ENCODE assay signal across 20 cellular contexts in the genomic region with DNA sequence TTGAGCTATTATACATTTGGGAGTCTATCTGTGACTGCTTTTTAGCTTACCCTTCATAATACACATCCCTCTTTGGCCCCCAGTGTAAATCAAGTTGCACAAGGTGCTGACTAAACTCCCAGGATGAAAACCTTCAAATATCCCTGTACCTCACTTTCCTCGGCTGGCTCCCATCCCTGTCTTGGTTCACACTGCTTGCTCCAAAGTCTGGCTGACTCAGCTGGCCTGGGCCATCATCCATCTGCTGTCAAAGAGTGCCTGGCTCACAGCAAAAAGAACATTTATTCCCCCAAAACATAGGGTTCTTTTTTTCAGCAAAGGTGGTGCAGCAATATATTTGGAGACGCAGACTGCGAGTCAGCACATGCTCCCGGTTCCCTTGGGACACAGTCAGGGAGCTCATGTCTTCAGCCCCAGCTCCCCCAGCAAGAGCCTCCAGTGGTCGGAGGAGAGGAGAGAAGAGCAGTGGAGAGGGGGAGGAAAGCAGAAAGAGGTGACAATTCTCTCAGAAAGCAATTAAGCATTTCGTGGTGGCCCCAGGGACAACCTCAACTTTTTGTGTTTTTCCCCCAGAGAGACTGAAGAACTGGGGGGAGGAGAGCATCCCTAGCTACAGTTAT. TPM values are rescaled to one million over a fixed set of nuclear protein-coding genes. Genes with fewer than 3 reads are reported as not detected.
A peak's percentile ranks its signal among the peaks of the same experiment; 100 is the strongest.
DNase-seq lines count a peak whose midpoint lies in the region; ATAC-seq and TF ChIP-seq lines count a peak whose summit lies in the region.
"Had no signal": no experiment of that assay in that cellular context is flagged by ENCODE, and none has a peak within 500 bp of the region (broad histone marks: within the 10 kb centered on the region; RNA-seq: fewer than 3 reads in every experiment).

No MANE protein-coding gene starts in this region.

- H3K79me2 ChIP-seq in hepatocyte, result no peaks in the 10 kb centered on the region

- no peak overlapping the region for H3K4me2 ChIP-seq in hepatocyte
- H3K4me2 ChIP-seq: smooth muscle cell had no signal

- H3K27me3 ChIP-seq in psoas muscle (ENCODE audit: insufficient read depth in 3 of 3, low read length in 2 of 3), result no peaks in the 10 kb centered on the region
- H3K27me3 ChIP-seq in hepatocyte, result no peaks in the 10 kb centered on the region
- H3K27me3 ChIP-seq: upper lobe of left lung had no signal

- H3K27ac ChIP-seq in HEK293 (ENCODE audit: extremely low read depth, low read depth, low read length) (no peak overlapping the region), RWPE1 (peak overlapping the region; percentile 66), psoas muscle (peak overlapping the region; percentile 93), hepatocyte (no peak overlapping the region)
- H3K27ac ChIP-seq: foreskin keratinocyte, upper lobe of left lung had no signal

- DNase-seq in RWPE1 (ENCODE audit: low spot score), result no peak
- peak; percentile 77 for DNase-seq in fibroblast of mammary gland (ENCODE audit: low read depth)
- peak in 1 of 2 donors; percentile 62 for DNase-seq in psoas muscle
- no peak for DNase-seq in NCI-H2029 treated with DMSO at 0.1 percent for 48 hours (lab: John Stamatoyannopoulos, UW)
- no peak for DNase-seq in activated CD4-positive, CD25-positive, alpha-beta regulatory T cell treated with anti-CD3 and anti-CD28 coated beads, Interleukin-2, amount 50 U/mL, for 72 hours
- no peak for DNase-seq in hepatocyte (ENCODE audit: low spot score)
- DNase-seq: activated CD4-positive, alpha-beta T cell treated with anti-CD3 and anti-CD28 coated beads for 36 hours; activated CD8-positive, alpha-beta memory T cell treated with anti-CD3 and anti-CD28 coated beads, Interleukin-2, amount 10 ng/mL, durations not matched to agents 7 days and 5 days; DND-41; foreskin keratinocyte; MV-4-11; stimulated activated CD4-positive, alpha-beta T cell treated with anti-CD3 and anti-CD28 coated beads, Interleukin-2, amount 100 ng/mL, for 48 hours; stimulated activated naive CD8-positive, alpha-beta T cell treated with anti-CD3 and anti-CD28 coated beads, Interleukin-15, amount 100 ng/mL, for 72 hours; SW 1271; upper lobe of left lung had no signal

- no peak overlapping the region for H2AFZ ChIP-seq in hepatocyte

- no peak for TF ChIP-seq CTCF in HEK293 (tag by site-specific recombination; IDR thresholded peaks at IDR 0.05)
- no peak for TF ChIP-seq CTCF in RWPE1 (conservative IDR thresholded peaks at IDR 0.05; ENCODE audit: low read depth)
- no peak for TF ChIP-seq CTCF in fibroblast of mammary gland (conservative IDR thresholded peaks at IDR 0.05; ENCODE audit: control insufficient read depth, insufficient read depth, low read depth, low read length)
- no peak for TF ChIP-seq CTCF in psoas muscle (IDR thresholded peaks at IDR 0.05)
- no peak for TF ChIP-seq CTCF in hepatocyte (IDR thresholded peaks at IDR 0.05; ENCODE audit: poor library complexity)

- H3K9me3 ChIP-seq in HEK293 (ENCODE audit: control insufficient read depth, insufficient read depth, low read depth, low read length) (no peaks in the 10 kb centered on the region), psoas muscle (no peaks in the 10 kb centered on the region), hepatocyte (ENCODE audit: low read depth) (no peaks in the 10 kb centered on the region)
- H3K9me3 ChIP-seq: upper lobe of left lung had no signal

- ATAC-seq in psoas muscle, result peak in 2 of 4 donors; percentile 38 to 46
- ATAC-seq: activated CD4-positive, alpha-beta T cell treated with anti-CD3 and anti-CD28 coated beads for 36 hours; activated CD8-positive, alpha-beta memory T cell treated with anti-CD3 and anti-CD28 coated beads, Interleukin-2, amount 10 ng/mL, durations not matched to agents 7 days and 5 days; foreskin keratinocyte; stimulated activated naive CD8-positive, alpha-beta T cell treated with anti-CD3 and anti-CD28 coated beads, Interleukin-15, amount 100 ng/mL, for 72 hours had no signal

- intact Hi-C loops in psoas muscle (cut with DNase I), result loop anchor here in 1 of 2 donors (5.0 kb wide), 1 partner anchor 34 kb away; no protein-coding TSS in a partner anchor

- H4K20me1 ChIP-seq in hepatocyte (ENCODE audit: insufficient read depth, poor library complexity, severe bottlenecking), result no peaks in the 10 kb centered on the region

- 46 to 62% (median 51%) methylated on average over 6 of the region's 6 CpGs for WGBS in psoas muscle, 3 donors
- WGBS in hepatocyte (ENCODE audit: low lambda C conversion rate, missing lambda C conversion rate), result 79% methylated on average over 6 of the region's 6 CpGs

- H3K9me2 ChIP-seq in hepatocyte (replicated peaks; ENCODE audit: insufficient read depth), result no peaks in the 10 kb centered on the region

- CTCF ChIA-PET in HEK293 (lab: Yijun Ruan, JAX), result interaction anchor here (1.2 to 5.0 kb wide), 6 partner anchors 14 to 100 kb away, joined by 3 to 34 read pairs (median 19); partner anchors contain the start of gene GPR142
- CTCF ChIA-PET in RWPE1 (lab: Yijun Ruan, JAX), result interaction anchor here (0.7 kb wide), 1 partner anchor 19 kb away, joined by 3 read pairs; no protein-coding TSS in a partner anchor

- H3K4me1 ChIP-seq in HEK293 (ENCODE audit: control insufficient read depth, insufficient read depth, low read length) (no peaks in the 10 kb centered on the region), psoas muscle (peaks cover 49% of the 10 kb centered on the region), hepatocyte (ENCODE audit: insufficient read depth) (peaks cover 10% of the 10 kb centered on the region)
- H3K4me1 ChIP-seq: foreskin keratinocyte, upper lobe of left lung had no signal

- no peak overlapping the region for H3K4me3 ChIP-seq in HEK293 (ENCODE audit: low read depth, low read length)
- H3K4me3 ChIP-seq in fibroblast of mammary gland (ENCODE audit: control insufficient read depth, low read depth, low read length), result no peak overlapping the region
- no peak overlapping the region for H3K4me3 ChIP-seq in psoas muscle
- H3K4me3 ChIP-seq in hepatocyte, result no peak overlapping the region
- H3K4me3 ChIP-seq: smooth muscle cell, upper lobe of left lung had no signal

- POLR2A ChIA-PET in HEK293 (lab: Yijun Ruan, JAX) (interaction anchor here (0.8 to 0.9 kb wide), 2 partner anchors 37 to 51 kb away, joined by 3 read pairs; no protein-coding TSS in a partner anchor), RWPE1 (lab: Yijun Ruan, JAX; ENCODE audit: low non-redundant PET) (no interaction called here)

- no peaks in the 10 kb centered on the region for H3K36me3 ChIP-seq in HEK293 (ENCODE audit: control insufficient read depth in 2 of 2, insufficient read depth in 1 of 2, low read length in 2 of 2)
- H3K36me3 ChIP-seq in psoas muscle (ENCODE audit: insufficient read depth in 1 of 2, low read depth in 1 of 2), result no peaks in the 10 kb centered on the region
- no peaks in the 10 kb centered on the region for H3K36me3 ChIP-seq in hepatocyte (replicated peaks; ENCODE audit: insufficient read depth, low read depth)
- H3K36me3 ChIP-seq: upper lobe of left lung had no signal

TF ChIP-seq in HEK293, 187 proteins besides CTCF, POLR2A, EP300 and RAD21:
- TF ChIP-seq ZNF248 (tag by site-specific recombination; IDR thresholded peaks at IDR 0.05) (no peak), ZNF341 (tag by site-specific recombination; IDR thresholded peaks at IDR 0.05; ENCODE audit: low read depth) (peak; percentile 35; the same call in 1 of the 2 replicates), GLIS1 (tag by site-specific recombination; IDR thresholded peaks at IDR 0.05) (peak; percentile 69), ZNF521 (tag by site-specific recombination; IDR thresholded peaks at IDR 0.05) (no peak)
TF ChIP-seq in HEK293: peak in this region for 2.

RNA-seq across cellular contexts. Expression of gene GPR142, which starts 26.1 kb away (rescaled TPM):
- not detected for total RNA-seq in psoas muscle
- not detected for polyA plus RNA-seq in psoas muscle
- total RNA-seq in hepatocyte, result not detected in 2 replicates
- not detected in 2 replicates for polyA plus RNA-seq in hepatocyte
- total RNA-seq: activated CD4-positive, alpha-beta T cell treated with anti-CD3 and anti-CD28 coated beads for 36 hours; activated CD8-positive, alpha-beta memory T cell treated with anti-CD3 and anti-CD28 coated beads, Interleukin-2, amount 10 ng/mL, durations not matched to agents 7 days and 5 days; endothelial cell of umbilical vein; foreskin keratinocyte; kidney epithelial cell; lung microvascular endothelial cell; smooth muscle cell had no signal
- polyA plus RNA-seq: endothelial cell of umbilical vein, foreskin keratinocyte, smooth muscle cell had no signal

RNA-seq across cellular contexts. Expression of gene BTBD17, which starts 31.8 kb away (rescaled TPM):
- not detected for total RNA-seq in psoas muscle
- polyA plus RNA-seq in psoas muscle, result not detected
- total RNA-seq in hepatocyte, result 1.3 TPM in 1 of 2 replicates, not detected in the other
- 0.39 TPM in 1 of 2 replicates, not detected in the other for polyA plus RNA-seq in hepatocyte
- total RNA-seq: activated CD4-positive, alpha-beta T cell treated with anti-CD3 and anti-CD28 coated beads for 36 hours; activated CD8-positive, alpha-beta memory T cell treated with anti-CD3 and anti-CD28 coated beads, Interleukin-2, amount 10 ng/mL, durations not matched to agents 7 days and 5 days; endothelial cell of umbilical vein; foreskin keratinocyte; kidney epithelial cell; lung microvascular endothelial cell; smooth muscle cell had no signal
- polyA plus RNA-seq: endothelial cell of umbilical vein, foreskin keratinocyte, smooth muscle cell had no signal

RNA-seq across cellular contexts. Expression of gene GPRC5C, which starts 38.5 kb away (rescaled TPM):
- total RNA-seq in psoas muscle (100 to 1,000 TPM in 2 of 4 donors, 10 to 100 TPM in 2; 57.0 to 123 (median 97.7) TPM), hepatocyte (150 and 159 TPM in 2 replicates)
- polyA plus RNA-seq in psoas muscle (10 to 100 TPM; 42.9 to 47.7 (median 44.8) TPM), hepatocyte (233 and 237 TPM in 2 replicates)
- total RNA-seq: activated CD8-positive, alpha-beta memory T cell treated with anti-CD3 and anti-CD28 coated beads, Interleukin-2, amount 10 ng/mL, durations not matched to agents 7 days and 5 days; endothelial cell of umbilical vein had no signal
- polyA plus RNA-seq: endothelial cell of umbilical vein had no signal

Comparison
In these comparisons a context has a peak if more than half of its experiments do, and no peak if none do; other contexts are left out.
1. H3K27ac ChIP-seq: peak in RWPE1 (single experiment) and psoas muscle (single experiment); none in HEK293 (single experiment) and hepatocyte (single experiment).